ENCODE assay signal across 9 cellular contexts in genomic region chr9:105007143-105007542, GRCh38.
A peak's percentile ranks its signal among the peaks of the same experiment; 100 is the strongest.
DNase-seq lines count a peak whose midpoint lies in the region; ATAC-seq and TF ChIP-seq lines count a peak whose summit lies in the region.
"Had no signal": no experiment of that assay in that cellular context is flagged by ENCODE, and none has a peak within 500 bp of the region (broad histone marks: within the 10 kb centered on the region; RNA-seq: fewer than 3 reads in every experiment).

No MANE protein-coding gene starts in this region.

- H3K36me3 Mint-ChIP-seq in CD14-positive monocyte (no peaks in the 10 kb centered on the region), natural killer cell (no peaks in the 10 kb centered on the region)
- H3K36me3 Mint-ChIP-seq: activated naive CD8-positive, alpha-beta T cell had no signal

- DNase-seq in CD14-positive monocyte (ENCODE audit: low spot score): peak; percentile 90
- peak; percentile 91 for DNase-seq in NCI-H226
- DNase-seq in dedifferentiated amniotic fluid mesenchymal stem cell (ENCODE audit: extremely low spot score): peak; percentile 57
- no peak for DNase-seq in natural killer cell
- no peak for DNase-seq in stimulated activated CD4-positive, alpha-beta T cell treated with anti-CD3 and anti-CD28 coated beads, Interleukin-4, amount 100 ng/mL, for 24 hours
- no peak for DNase-seq in 8988T

- peak overlapping the region; percentile 54 to 79 for H3K4me3 Mint-ChIP-seq in CD14-positive monocyte
- H3K4me3 Mint-ChIP-seq in natural killer cell: no peak overlapping the region
- H3K4me3 Mint-ChIP-seq: activated naive CD8-positive, alpha-beta T cell had no signal

- peak overlapping the region; percentile 92 to 97 (median 95) for H3K27ac Mint-ChIP-seq in CD14-positive monocyte
- H3K27ac Mint-ChIP-seq in natural killer cell: peak overlapping the region in 1 of 2 donors; percentile 16
- H3K27ac Mint-ChIP-seq: activated naive CD8-positive, alpha-beta T cell had no signal

- H3K9me3 Mint-ChIP-seq in CD14-positive monocyte (peaks cover 0 to 5% (median 0%) of the 10 kb centered on the region in 7 donors), natural killer cell (no peaks in the 10 kb centered on the region)

- ATAC-seq in natural killer cell: peak in 2 of 3 donors; percentile 37 to 84
- no peak for ATAC-seq in HG03571 (IDR thresholded peaks at IDR 0.05; ENCODE audit: unreplicated experiment)
- no peak for ATAC-seq in GM19452 (IDR thresholded peaks at IDR 0.05; ENCODE audit: unreplicated experiment)

- H3K27me3 Mint-ChIP-seq in CD14-positive monocyte (ENCODE audit: low read depth in 3 of 3) (peaks cover 0 to 6% (median 3%) of the 10 kb centered on the region in 3 donors), natural killer cell (ENCODE audit: low read depth in 2 of 2) (no peaks in the 10 kb centered on the region)
- H3K27me3 Mint-ChIP-seq: activated naive CD8-positive, alpha-beta T cell had no signal

- TF ChIP-seq CTCF in CD14-positive monocyte (IDR thresholded peaks at IDR 0.05) (no peak), natural killer cell (IDR thresholded peaks at IDR 0.05) (no peak)

- intact Hi-C loops in CD14-positive monocyte (cut with micrococcal nuclease) (loop anchor here (2.0 to 5.0 kb wide), 6 partner anchors 16 to 150 kb away; partner anchors contain the start of gene ABCA1 (in 1 of the 2)), natural killer cell (cut with micrococcal nuclease) (no loop called here)

- H3K4me1 Mint-ChIP-seq in CD14-positive monocyte (peaks cover 47% of the 10 kb centered on the region), natural killer cell (peaks cover 0 to 7% of the 10 kb centered on the region in 2 donors)

Comparison
In these comparisons a context has a peak if more than half of its experiments do, and no peak if none do; other contexts are left out.
1. DNase-seq: peak in CD14-positive monocyte (single experiment), NCI-H226 (single experiment) and dedifferentiated amniotic fluid mesenchymal stem cell (single experiment); none in natural killer cell (single experiment), stimulated activated CD4-positive, alpha-beta T cell treated with anti-CD3 and anti-CD28 coated beads, Interleukin-4, amount 100 ng/mL, for 24 hours (single experiment) and 8988T (single experiment).
2. ATAC-seq: peak in natural killer cell (2 of 3); none in HG03571 (single experiment) and GM19452 (single experiment).